9 cellular contexts compared by ENCODE assay signal in the genomic region with DNA sequence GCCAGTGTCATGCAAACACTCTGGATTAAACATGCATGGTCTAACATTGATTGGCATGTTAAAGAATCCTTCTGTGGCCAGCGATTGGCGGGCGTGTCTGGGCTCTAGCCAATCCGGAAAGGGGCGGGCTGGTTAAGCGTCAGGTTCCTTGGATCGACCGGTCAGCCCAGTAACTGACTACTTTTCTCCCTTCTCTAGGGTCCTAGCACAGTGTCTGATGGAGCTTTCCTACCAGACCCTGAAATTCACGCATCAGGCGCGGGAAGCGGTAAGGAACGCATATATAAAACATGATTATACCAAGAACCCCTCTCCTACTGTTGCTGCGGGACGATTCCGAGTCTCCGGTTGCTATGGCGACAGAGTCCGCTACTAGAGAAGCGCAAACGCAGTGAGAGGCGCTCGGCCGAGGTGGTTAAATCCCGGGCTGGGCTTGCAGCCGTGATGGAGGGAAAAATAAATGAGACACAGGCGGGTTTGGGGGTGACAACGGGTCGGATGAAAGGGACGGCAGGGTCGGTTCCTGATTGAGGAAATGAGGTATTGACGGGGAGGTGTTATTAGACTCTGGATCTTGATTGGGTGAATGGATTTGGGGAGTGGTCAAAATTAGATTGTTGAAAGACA. TPM values are rescaled to one million over a fixed set of nuclear protein-coding genes. Genes with fewer than 3 reads are reported as not detected.
DNase-seq lines count a peak whose midpoint lies in the region; ATAC-seq, FAIRE-seq and TF ChIP-seq lines count a peak whose summit lies in the region.
"Had no signal": no experiment of that assay in that cellular context is flagged by ENCODE, and none has a peak within 500 bp of the region (broad histone marks: within the 10 kb centered on the region; RNA-seq: fewer than 3 reads in every experiment).

No MANE protein-coding gene starts in this region.

- H2AFZ ChIP-seq in neural progenitor cell (replicated peaks), result peak overlapping the region; percentile 98

- no peaks in the 10 kb centered on the region for H3K9me3 Mint-ChIP-seq in activated T-helper 2 cell treated with anti-CD3 and anti-CD28 coated beads, Interferon-gamma antibody, Interleukin-2, Interleukin-4, amounts not matched to agents 10 μg/mL and 5 μg/mL and 100 μg/mL, durations not matched to agents 14 hours and 24 hours and 36 hours
- no peaks in the 10 kb centered on the region for H3K9me3 Mint-ChIP-seq in neural progenitor cell

- no peak overlapping the region for H3K4me3 Mint-ChIP-seq in activated T-helper 2 cell treated with anti-CD3 and anti-CD28 coated beads, Interferon-gamma antibody, Interleukin-2, Interleukin-4, amounts not matched to agents 10 μg/mL and 5 μg/mL and 100 μg/mL, durations not matched to agents 14 hours and 24 hours and 36 hours (ENCODE audit: low read depth)
- no peak overlapping the region for H3K4me3 Mint-ChIP-seq in neural progenitor cell

- H4K20me1 ChIP-seq in neural progenitor cell (ENCODE audit: low read depth), result no peaks in the 10 kb centered on the region

- FAIRE-seq in frontal cortex (lab: Jason Lieb, UNC), result no peak
- FAIRE-seq: G401.6 had no signal

- H3F3A ChIP-seq in neural progenitor cell (ENCODE audit: low read depth), result peaks cover 5% of the 10 kb centered on the region

- peak overlapping the region; percentile 81 for H3K4me2 ChIP-seq in neural progenitor cell

- H3K27me3 Mint-ChIP-seq in activated T-helper 2 cell treated with anti-CD3 and anti-CD28 coated beads, Interferon-gamma antibody, Interleukin-2, Interleukin-4, amounts not matched to agents 10 μg/mL and 5 μg/mL and 100 μg/mL, durations not matched to agents 14 hours and 24 hours and 36 hours (ENCODE audit: low read depth), result peaks cover 10% of the 10 kb centered on the region
- peaks cover 2% of the 10 kb centered on the region for H3K27me3 Mint-ChIP-seq in neural progenitor cell (ENCODE audit: insufficient read depth, low read depth)

- no peaks in the 10 kb centered on the region for H3K9me3 ChIP-seq in neural progenitor cell (ENCODE audit: low read depth)
- no peaks in the 10 kb centered on the region for H3K9me3 ChIP-seq in testis

- TF ChIP-seq POLR2A in testis (IDR thresholded peaks at IDR 0.05), result no peak

- 1 to 5% methylated on average over 29 to 32 of the region's 32 CpGs for WGBS in testis, 2 donors

- peak; percentile 87 for ATAC-seq in GM18873 (IDR thresholded peaks at IDR 0.05; ENCODE audit: low FRiP score, unreplicated experiment)
- peak; percentile 93 for ATAC-seq in HG03108 (IDR thresholded peaks at IDR 0.05; ENCODE audit: unreplicated experiment)

- no peak for TF ChIP-seq CTCF in neural progenitor cell (IDR thresholded peaks at IDR 0.05)
- no peak for TF ChIP-seq CTCF in testis (IDR thresholded peaks at IDR 0.05)

- peak; percentile 64 for DNase-seq in 8988T
- peak; percentile 71 for DNase-seq in NCI-H82 treated with DMSO at 0.1 percent for 48 hours (lab: John Stamatoyannopoulos, UW; ENCODE audit: unreplicated experiment)
- peak; percentile 62 for DNase-seq in activated T-helper 2 cell treated with anti-CD3 and anti-CD28 coated beads, Interferon-gamma antibody, Interleukin-2, Interleukin-4, amounts not matched to agents 10 μg/mL and 5 μg/mL and 100 μg/mL, durations not matched to agents 14 hours and 24 hours and 36 hours (ENCODE audit: low spot score)
- peak; percentile 42 to 78 for DNase-seq in frontal cortex (ENCODE audit: low spot score in 2 of 2)
- peak; percentile 97 for DNase-seq in neural progenitor cell (ENCODE audit: low spot score)
- peak; percentile 88 for DNase-seq in testis

- H3K4me3 ChIP-seq in neural progenitor cell, result peak overlapping the region; percentile 79
- peak overlapping the region; percentile 57 to 59 for H3K4me3 ChIP-seq in testis

- H3K27ac ChIP-seq in neural progenitor cell (no peak overlapping the region), testis (no peak overlapping the region)

- no peak overlapping the region for H3K9ac ChIP-seq in neural progenitor cell

- H3K27ac Mint-ChIP-seq in activated T-helper 2 cell treated with anti-CD3 and anti-CD28 coated beads, Interferon-gamma antibody, Interleukin-2, Interleukin-4, amounts not matched to agents 10 μg/mL and 5 μg/mL and 100 μg/mL, durations not matched to agents 14 hours and 24 hours and 36 hours, result no peak overlapping the region
- no peak overlapping the region for H3K27ac Mint-ChIP-seq in neural progenitor cell

- H3K4me1 ChIP-seq in neural progenitor cell (peaks cover 3% of the 10 kb centered on the region), testis (no peaks in the 10 kb centered on the region)

- no peaks in the 10 kb centered on the region for H3K79me2 ChIP-seq in neural progenitor cell (ENCODE audit: low read depth)

- H3K36me3 ChIP-seq in neural progenitor cell (no peaks in the 10 kb centered on the region), testis (ENCODE audit: low read depth, missing control alignments) (no peaks in the 10 kb centered on the region)

- H3K4me1 Mint-ChIP-seq in activated T-helper 2 cell treated with anti-CD3 and anti-CD28 coated beads, Interferon-gamma antibody, Interleukin-2, Interleukin-4, amounts not matched to agents 10 μg/mL and 5 μg/mL and 100 μg/mL, durations not matched to agents 14 hours and 24 hours and 36 hours (ENCODE audit: low read depth), result no peaks in the 10 kb centered on the region
- H3K4me1 Mint-ChIP-seq in neural progenitor cell, result no peaks in the 10 kb centered on the region

- intact Hi-C loops in activated T-helper 2 cell treated with anti-CD3 and anti-CD28 coated beads, Interferon-gamma antibody, Interleukin-2, Interleukin-4, amounts not matched to agents 10 μg/mL and 5 μg/mL and 100 μg/mL, durations not matched to agents 14 hours and 24 hours and 36 hours (cut with micrococcal nuclease), result no loop called here
- intact Hi-C loops in testis (cut with DNase I; ENCODE audit: low total_unique reads), result no loop called here

- no peaks in the 10 kb centered on the region for H3K36me3 Mint-ChIP-seq in activated T-helper 2 cell treated with anti-CD3 and anti-CD28 coated beads, Interferon-gamma antibody, Interleukin-2, Interleukin-4, amounts not matched to agents 10 μg/mL and 5 μg/mL and 100 μg/mL, durations not matched to agents 14 hours and 24 hours and 36 hours (ENCODE audit: low read depth)
- no peaks in the 10 kb centered on the region for H3K36me3 Mint-ChIP-seq in neural progenitor cell

- H3K27me3 ChIP-seq in neural progenitor cell (no peaks in the 10 kb centered on the region), testis (no peaks in the 10 kb centered on the region)

RNA-seq across cellular contexts. Expression of gene KATNAL2, which starts 29.4 kb away (rescaled TPM):
- 0.23 and 0.37 TPM in 2 replicates for total RNA-seq in activated T-helper 2 cell treated with anti-CD3 and anti-CD28 coated beads, Interferon-gamma antibody, Interleukin-2, Interleukin-4, amounts not matched to agents 10 μg/mL and 5 μg/mL and 100 μg/mL, durations not matched to agents 14 hours and 24 hours and 36 hours
- total RNA-seq in frontal cortex (3.7 TPM), neural progenitor cell (ENCODE audit: low replicate concordance) (28.6 and 39.9 TPM in 2 replicates), testis (10 to 100 TPM; 17.5 to 36.8 TPM)
- polyA plus RNA-seq in testis (ENCODE audit: insufficient read depth, low read depth, low replicate concordance), result 36.2 TPM

RNA-seq across cellular contexts. Expression of gene PIAS2, which starts 29.5 kb away (rescaled TPM):
- 24.2 and 27.1 TPM in 2 replicates for total RNA-seq in activated T-helper 2 cell treated with anti-CD3 and anti-CD28 coated beads, Interferon-gamma antibody, Interleukin-2, Interleukin-4, amounts not matched to agents 10 μg/mL and 5 μg/mL and 100 μg/mL, durations not matched to agents 14 hours and 24 hours and 36 hours
- total RNA-seq in frontal cortex, result 46.1 TPM
- total RNA-seq in neural progenitor cell (ENCODE audit: low replicate concordance), result 26.4 and 39.4 TPM in 2 replicates
- 10 to 100 TPM; 74.6 to 96.7 TPM for total RNA-seq in testis
- polyA plus RNA-seq in testis (ENCODE audit: insufficient read depth, low read depth, low replicate concordance), result 318 TPM
